ENCODE assay signal across 8 cellular contexts in the genomic region with DNA sequence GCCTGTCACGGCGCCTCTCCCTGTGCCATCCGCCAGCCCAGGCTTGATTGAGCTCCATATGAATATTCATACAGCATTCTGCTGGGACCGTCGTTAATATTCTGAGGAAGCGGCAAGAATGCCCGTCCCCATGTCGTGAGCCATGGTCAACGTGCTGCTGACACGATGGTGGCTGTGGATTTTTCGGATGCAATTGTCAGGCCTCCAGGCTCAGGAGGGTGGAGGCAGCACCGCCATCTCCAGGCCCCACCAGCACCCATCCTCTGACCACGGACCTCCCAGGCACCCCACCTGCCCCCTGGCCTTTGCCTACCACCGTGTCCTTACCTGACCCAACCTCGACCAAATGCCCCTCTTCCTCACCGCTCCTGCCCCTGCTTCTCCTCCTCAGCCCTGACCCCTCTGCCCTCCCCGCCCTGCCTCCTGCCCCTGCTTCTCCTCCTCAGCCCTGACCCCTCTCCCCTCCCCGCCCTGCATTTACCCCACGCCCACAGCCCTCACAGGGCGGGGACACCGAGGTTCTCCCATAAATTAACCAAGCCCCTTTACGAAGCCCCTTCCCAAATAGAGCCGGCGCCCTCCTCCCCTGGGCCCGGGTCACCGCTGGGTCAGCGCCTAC. TPM values are rescaled to one million over a fixed set of nuclear protein-coding genes. Genes with fewer than 3 reads are reported as not detected.
DNase-seq lines count a peak whose midpoint lies in the region; ATAC-seq lines count a peak whose summit lies in the region.

No MANE protein-coding gene starts in this region.

- in situ Hi-C loops in KBM-7 (cut with MboI; ENCODE audit: low pct_unique_long_range_greater_than_20kb, low sequenced_read_pairs), result no loop called here

- no peaks in the 10 kb centered on the region for H3K9me3 Mint-ChIP-seq in activated CD4-positive, alpha-beta T cell treated with anti-CD3 and anti-CD28 coated beads, Interleukin-2, amount 10 ng/mL, durations not matched to agents 7 days and 5 days
- H3K9me3 Mint-ChIP-seq in activated CD8-positive, alpha-beta T cell treated with anti-CD3 and anti-CD28 coated beads, Interleukin-2, amount 10 ng/mL, durations not matched to agents 7 days and 5 days (ENCODE audit: insufficient read depth), result no peaks in the 10 kb centered on the region

- H3K27ac ChIP-seq in iPS-20b (ENCODE audit: low read length), result no peak overlapping the region
- peak overlapping the region; percentile 78 for H3K27ac ChIP-seq in temporal lobe (ENCODE audit: low read depth, low read length)

- peaks cover 17% of the 10 kb centered on the region; the same call in 1 of the 2 replicates for H3K4me1 ChIP-seq in iPS-20b (ENCODE audit: insufficient read depth, low read length)

- CTCF ChIA-PET in activated CD4-positive, alpha-beta T cell treated with anti-CD3 and anti-CD28 coated beads, Interleukin-2, amount 10 ng/mL, durations not matched to agents 7 days and 5 days (lab: Charles Lee), result interaction anchor here (0.6 to 1.8 kb wide), 5 partner anchors 9 to 141 kb away, joined by 3 to 7 read pairs (median 4); partner anchors contain the start of gene NACC2
- CTCF ChIA-PET in activated CD8-positive, alpha-beta T cell treated with anti-CD3 and anti-CD28 coated beads, Interleukin-2, amount 10 ng/mL, durations not matched to agents 7 days and 5 days (lab: Charles Lee), result interaction anchor here (0.6 to 1.6 kb wide), 5 partner anchors 9 to 255 kb away, joined by 3 to 5 read pairs (median 4); partner anchors contain the start of gene DNLZ

- H3K9ac ChIP-seq in iPS-20b (ENCODE audit: low read depth, low read length), result peak overlapping the region; percentile 32; the same call in 1 of the 2 replicates

- no peaks in the 10 kb centered on the region for H3K36me3 ChIP-seq in iPS-20b (ENCODE audit: insufficient read depth, low read depth, low read length)

- no peak for DNase-seq in activated CD4-positive, alpha-beta T cell treated with anti-CD3 and anti-CD28 coated beads, Interleukin-2, amount 10 ng/mL, durations not matched to agents 7 days and 5 days
- DNase-seq in activated CD4-positive, alpha-beta T cell treated with anti-CD3 and anti-CD28 coated beads, Interleukin-2, amount 50 U/mL, for 1 hour, result no peak
- DNase-seq in activated CD8-positive, alpha-beta T cell treated with anti-CD3 and anti-CD28 coated beads, Interleukin-2, amount 10 ng/mL, durations not matched to agents 7 days and 5 days, result no peak
- DNase-seq in SK-N-DZ (ENCODE audit: low spot score) (no peak), NCI-H2171 treated with DMSO at 0.1 percent for 48 hours (lab: John Stamatoyannopoulos, UW) (no peak), KBM-7 (no peak)

- POLR2A ChIA-PET in activated CD4-positive, alpha-beta T cell treated with anti-CD3 and anti-CD28 coated beads, Interleukin-2, amount 10 ng/mL, durations not matched to agents 7 days and 5 days (lab: Charles Lee), result interaction anchor here (0.6 to 1.0 kb wide), 2 partner anchors 9 to 116 kb away, joined by 3 to 6 read pairs; no protein-coding TSS in a partner anchor
- POLR2A ChIA-PET in activated CD8-positive, alpha-beta T cell treated with anti-CD3 and anti-CD28 coated beads, Interleukin-2, amount 10 ng/mL, durations not matched to agents 7 days and 5 days (lab: Charles Lee), result interaction anchor here (0.9 to 4.9 kb wide), 6 partner anchors 8 to 147 kb away, joined by 3 to 51 read pairs (median 4); partner anchors contain the start of genes TMEM250 and UBAC1

- peak overlapping the region; percentile 62; the same call in 1 of the 2 replicates for H3K4me3 ChIP-seq in iPS-20b (ENCODE audit: low read length)

- ATAC-seq in activated CD8-positive, alpha-beta T cell treated with anti-CD3 and anti-CD28 coated beads, Interleukin-2, amount 10 ng/mL, durations not matched to agents 7 days and 5 days, result no peak

- H3K27ac Mint-ChIP-seq in activated CD4-positive, alpha-beta T cell treated with anti-CD3 and anti-CD28 coated beads, Interleukin-2, amount 10 ng/mL, durations not matched to agents 7 days and 5 days, result peak overlapping the region; percentile 89
- H3K27ac Mint-ChIP-seq in activated CD8-positive, alpha-beta T cell treated with anti-CD3 and anti-CD28 coated beads, Interleukin-2, amount 10 ng/mL, durations not matched to agents 7 days and 5 days, result peak overlapping the region; percentile 93

- H3K9me3 ChIP-seq in iPS-20b (ENCODE audit: insufficient read depth, low read depth, low read length), result no peaks in the 10 kb centered on the region

- peaks cover 74% of the 10 kb centered on the region for H3K4me1 Mint-ChIP-seq in activated CD4-positive, alpha-beta T cell treated with anti-CD3 and anti-CD28 coated beads, Interleukin-2, amount 10 ng/mL, durations not matched to agents 7 days and 5 days
- H3K4me1 Mint-ChIP-seq in activated CD8-positive, alpha-beta T cell treated with anti-CD3 and anti-CD28 coated beads, Interleukin-2, amount 10 ng/mL, durations not matched to agents 7 days and 5 days (ENCODE audit: low read depth), result peaks cover 77% of the 10 kb centered on the region

- peak overlapping the region; percentile 82 for H3K4me3 Mint-ChIP-seq in activated CD4-positive, alpha-beta T cell treated with anti-CD3 and anti-CD28 coated beads, Interleukin-2, amount 10 ng/mL, durations not matched to agents 7 days and 5 days
- H3K4me3 Mint-ChIP-seq in activated CD8-positive, alpha-beta T cell treated with anti-CD3 and anti-CD28 coated beads, Interleukin-2, amount 10 ng/mL, durations not matched to agents 7 days and 5 days, result peak overlapping the region; percentile 83

- H3K27me3 Mint-ChIP-seq in activated CD4-positive, alpha-beta T cell treated with anti-CD3 and anti-CD28 coated beads, Interleukin-2, amount 10 ng/mL, durations not matched to agents 7 days and 5 days, result no peaks in the 10 kb centered on the region
- H3K27me3 Mint-ChIP-seq in activated CD8-positive, alpha-beta T cell treated with anti-CD3 and anti-CD28 coated beads, Interleukin-2, amount 10 ng/mL, durations not matched to agents 7 days and 5 days (ENCODE audit: low read depth), result no peaks in the 10 kb centered on the region

- peaks cover 9% of the 10 kb centered on the region for H3K36me3 Mint-ChIP-seq in activated CD4-positive, alpha-beta T cell treated with anti-CD3 and anti-CD28 coated beads, Interleukin-2, amount 10 ng/mL, durations not matched to agents 7 days and 5 days (ENCODE audit: low read depth)
- peaks cover 21% of the 10 kb centered on the region for H3K36me3 Mint-ChIP-seq in activated CD8-positive, alpha-beta T cell treated with anti-CD3 and anti-CD28 coated beads, Interleukin-2, amount 10 ng/mL, durations not matched to agents 7 days and 5 days (ENCODE audit: low read depth)

- H3K27me3 ChIP-seq in iPS-20b (ENCODE audit: insufficient read depth, low read length), result no peaks in the 10 kb centered on the region

RNA-seq across cellular contexts. Expression of gene TMEM250, which starts 9.9 kb away (rescaled TPM):
- total RNA-seq in activated CD4-positive, alpha-beta T cell treated with anti-CD3 and anti-CD28 coated beads, Interleukin-2, amount 10 ng/mL, durations not matched to agents 7 days and 5 days, result 10 to 100 TPM; 50.2 to 56.4 TPM
- total RNA-seq in activated CD8-positive, alpha-beta T cell treated with anti-CD3 and anti-CD28 coated beads, Interleukin-2, amount 10 ng/mL, durations not matched to agents 7 days and 5 days, result 10 to 100 TPM; 56.5 to 57.0 TPM
- total RNA-seq in temporal lobe, result 16.5 TPM
- 18.3 and 20.8 TPM in 2 replicates for polyA plus RNA-seq in SK-N-DZ (2014; cell fraction: cytosol; rRNA removed)
- polyA plus RNA-seq in SK-N-DZ (2014; cell fraction: nucleus; rRNA removed), result 20.0 and 24.9 TPM in 2 replicates

RNA-seq across cellular contexts. Expression of gene NACC2, which starts 13.7 kb away (rescaled TPM):
- total RNA-seq in activated CD4-positive, alpha-beta T cell treated with anti-CD3 and anti-CD28 coated beads, Interleukin-2, amount 10 ng/mL, durations not matched to agents 7 days and 5 days, result 1 to 10 TPM; 4.1 to 4.4 TPM
- 1 to 10 TPM; 5.6 to 6.4 TPM for total RNA-seq in activated CD8-positive, alpha-beta T cell treated with anti-CD3 and anti-CD28 coated beads, Interleukin-2, amount 10 ng/mL, durations not matched to agents 7 days and 5 days
- total RNA-seq in temporal lobe, result 3.9 TPM
- polyA plus RNA-seq in SK-N-DZ (2014; cell fraction: cytosol; rRNA removed), result not detected in 2 replicates
- polyA plus RNA-seq in SK-N-DZ (2014; cell fraction: nucleus; rRNA removed), result not detected in 2 replicates
